1 cellular context compared by ENCODE assay signal in genomic region chr15:56957812-56958406, GRCh38.
TF ChIP-seq lines count a peak whose summit lies in the region.

No MANE protein-coding gene starts in this region.

TF ChIP-seq in HepG2, 621 proteins besides CTCF, POLR2A, EP300 and RAD21 (continued from another document and continues in another):
- TF ChIP-seq SRF (IDR thresholded peaks at IDR 0.05; ENCODE audit: low read depth, low read length) (no peak), PAXIP1 (CRISPR knock-in tag; conservative IDR thresholded peaks at IDR 0.05) (peak; percentile 58), ZNF431 (CRISPR knock-in tag; IDR thresholded peaks at IDR 0.05; ENCODE audit: borderline replicate concordance, low read depth) (no peak), HOXA5 (CRISPR knock-in tag; IDR thresholded peaks at IDR 0.05) (no peak), ZBTB7A (CRISPR knock-in tag; IDR thresholded peaks at IDR 0.05) (no peak), FOXP4 (CRISPR knock-in tag; IDR thresholded peaks at IDR 0.05) (peak; percentile 46; the same call in 1 of the 2 replicates), RARA (CRISPR knock-in tag; IDR thresholded peaks at IDR 0.05) (0 out of 2 replicates have a peak, but pooled peaks have one; percentile 24), ZBTB37 (CRISPR knock-in tag; IDR thresholded peaks at IDR 0.05) (no peak), ZNF577 (CRISPR knock-in tag; IDR thresholded peaks at IDR 0.05; ENCODE audit: borderline replicate concordance, low read depth) (no peak), FOXK1 (CRISPR knock-in tag; IDR thresholded peaks at IDR 0.05; ENCODE audit: borderline replicate concordance, low read depth) (no peak), YY1 (IDR thresholded peaks at IDR 0.05; ENCODE audit: insufficient read depth, insufficient replicate concordance, low read depth, low read length) (no peak), ZBTB39 (CRISPR knock-in tag; IDR thresholded peaks at IDR 0.05) (peak; percentile 64; the same call in 1 of the 2 replicates), ZNF652 (CRISPR knock-in tag; IDR thresholded peaks at IDR 0.05; ENCODE audit: borderline replicate concordance, low read depth) (peak; percentile 88), ZNF224 (CRISPR knock-in tag; IDR thresholded peaks at IDR 0.05) (no peak), RELA (CRISPR knock-in tag; IDR thresholded peaks at IDR 0.05) (no peak), ZNF615 (CRISPR knock-in tag; IDR thresholded peaks at IDR 0.05; ENCODE audit: borderline replicate concordance) (no peak), DNMT1 (CRISPR knock-in tag; IDR thresholded peaks at IDR 0.05) (no peak), ZNF646 (CRISPR knock-in tag; IDR thresholded peaks at IDR 0.05) (0 out of 2 replicates have a peak, but pooled peaks have one; percentile 8), ETS1 (CRISPR knock-in tag; IDR thresholded peaks at IDR 0.05) (no peak), ETV5 (CRISPR knock-in tag; IDR thresholded peaks at IDR 0.05; ENCODE audit: borderline replicate concordance) (no peak), ZNF432 (CRISPR knock-in tag; IDR thresholded peaks at IDR 0.05; ENCODE audit: borderline replicate concordance) (no peak), HNF1A (IDR thresholded peaks at IDR 0.05; ENCODE audit: low read depth) (peak; percentile 73), HNF1A (CRISPR knock-in tag; IDR thresholded peaks at IDR 0.05; ENCODE audit: borderline replicate concordance) (peak; percentile 66; the same call in 1 of the 2 replicates), CENPBD1 (CRISPR knock-in tag; IDR thresholded peaks at IDR 0.05; ENCODE audit: borderline replicate concordance, low read depth) (no peak), ZNF800 (CRISPR knock-in tag; IDR thresholded peaks at IDR 0.05) (no peak), TFAP4 (IDR thresholded peaks at IDR 0.05; ENCODE audit: borderline replicate concordance, low read depth) (no peak), HNRNPH1 (optimal IDR thresholded peaks at IDR 0.05; ENCODE audit: low read depth, low read length) (no peak)
